ENCODE assay signal across 13 cellular contexts in the genomic region with DNA sequence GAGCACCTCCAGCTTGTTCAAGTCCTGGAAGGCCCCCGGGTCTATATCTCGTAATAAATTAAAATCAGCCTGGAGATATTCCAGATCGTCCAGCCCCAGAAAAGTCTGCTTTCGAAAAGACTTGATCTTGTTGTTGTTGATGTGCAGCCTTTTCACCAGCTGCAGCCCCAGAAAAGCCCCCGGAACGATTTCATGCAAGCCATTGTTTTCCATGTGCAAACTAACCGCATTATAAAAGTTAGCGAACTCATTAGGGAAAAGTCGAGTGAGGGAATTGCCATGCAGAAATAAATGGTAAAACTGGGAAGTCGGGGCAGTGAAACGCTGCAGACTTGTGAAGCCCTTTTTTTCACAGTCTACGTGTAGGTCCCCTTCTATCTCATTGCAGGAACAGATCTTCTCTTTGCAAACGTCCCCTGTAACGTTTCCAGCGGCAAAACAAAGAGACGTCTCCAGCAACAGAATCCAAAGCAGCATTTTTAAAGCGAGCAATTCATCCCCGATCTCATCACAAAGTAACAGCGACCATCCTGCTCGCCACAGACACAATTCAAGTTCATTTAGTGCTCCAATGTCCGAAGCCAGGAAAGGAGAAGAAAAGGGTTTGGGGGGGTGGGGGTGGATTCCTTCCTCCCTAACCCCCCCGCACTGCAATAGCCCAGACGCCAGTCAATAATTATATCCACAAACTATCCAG. TPM values are rescaled to one million over a fixed set of nuclear protein-coding genes. Genes with fewer than 3 reads are reported as not detected.
A peak's percentile ranks its signal among the peaks of the same experiment; 100 is the strongest.
DNase-seq lines count a peak whose midpoint lies in the region; ATAC-seq and TF ChIP-seq lines count a peak whose summit lies in the region.
"Had no signal": no experiment of that assay in that cellular context is flagged by ENCODE, and none has a peak within 500 bp of the region (broad histone marks: within the 10 kb centered on the region; RNA-seq: fewer than 3 reads in every experiment).

No MANE protein-coding gene starts in this region.

- H3K27me3 Mint-ChIP-seq in nephron progenitor cell (ENCODE audit: low read depth, poor library complexity) = peaks cover 90% of the 10 kb centered on the region

- peaks cover 37% of the 10 kb centered on the region for H3K4me1 Mint-ChIP-seq in nephron progenitor cell

- DNase-seq in AG09309 (ENCODE audit: low read depth) (no peak), NCI-H1092 treated with DMSO at 0.1 percent for 48 hours (lab: John Stamatoyannopoulos, UW) (peak; percentile 49), choroid plexus epithelial cell (ENCODE audit: low read depth) (no peak), nephron progenitor cell (no peak), testis (no peak), cerebellum (ENCODE audit: low spot score) (no peak)

- H3K27ac Mint-ChIP-seq in nephron progenitor cell = no peak overlapping the region
- H3K27ac Mint-ChIP-seq: activated CD4-positive, alpha-beta T cell treated with anti-CD3 and anti-CD28 coated beads, Interleukin-2, amount 10 ng/mL, durations not matched to agents 24 days and 14 days; CD4-positive, CD25-positive, alpha-beta regulatory T cell had no signal

- 1 to 3% methylated on average over 23 of the region's 23 CpGs for WGBS in testis, 2 donors

- no peaks in the 10 kb centered on the region for H3K9me3 Mint-ChIP-seq in nephron progenitor cell

- H3K27me3 ChIP-seq in testis = no peaks in the 10 kb centered on the region

- ATAC-seq in HG03342 (IDR thresholded peaks at IDR 0.05; ENCODE audit: unreplicated experiment) = no peak
- no peak for ATAC-seq in HG02852 (IDR thresholded peaks at IDR 0.05; ENCODE audit: unreplicated experiment)

- TF ChIP-seq POLR2A in testis (IDR thresholded peaks at IDR 0.05) = no peak

- H3K4me3 ChIP-seq in AG09309 (ENCODE audit: control insufficient read depth, low read depth, low read length) (peak overlapping the region; percentile 72), choroid plexus epithelial cell (ENCODE audit: low read depth, low read length) (peak overlapping the region; percentile 23), testis (no peak overlapping the region)
- H3K4me3 ChIP-seq: heart left ventricle had no signal

- TF ChIP-seq CTCF in AG09309 (IDR thresholded peaks at IDR 0.05; ENCODE audit: control insufficient read depth, insufficient read depth, low read depth, low read length, missing control alignments) = no peak
- no peak for TF ChIP-seq CTCF in choroid plexus epithelial cell (conservative IDR thresholded peaks at IDR 0.05; ENCODE audit: low read depth, low read length)
- TF ChIP-seq CTCF in nephron progenitor cell (IDR thresholded peaks at IDR 0.05) = no peak
- no peak for TF ChIP-seq CTCF in testis (IDR thresholded peaks at IDR 0.05)

- no peaks in the 10 kb centered on the region for H3K36me3 ChIP-seq in testis (ENCODE audit: low read depth, missing control alignments)
- H3K36me3 ChIP-seq: heart left ventricle had no signal

- peak overlapping the region; percentile 86 for H3K4me3 Mint-ChIP-seq in nephron progenitor cell
- H3K4me3 Mint-ChIP-seq: activated CD4-positive, alpha-beta T cell treated with anti-CD3 and anti-CD28 coated beads, Interleukin-2, amount 10 ng/mL, durations not matched to agents 24 days and 14 days; CD4-positive, CD25-positive, alpha-beta regulatory T cell had no signal

- H3K9me3 ChIP-seq in testis = no peaks in the 10 kb centered on the region
- H3K9me3 ChIP-seq: heart left ventricle had no signal

- H3K36me3 Mint-ChIP-seq in nephron progenitor cell (ENCODE audit: low read depth) = no peaks in the 10 kb centered on the region
- H3K36me3 Mint-ChIP-seq: CD4-positive, CD25-positive, alpha-beta regulatory T cell had no signal

- H3K4me1 ChIP-seq in testis = peaks cover 5% of the 10 kb centered on the region
- H3K4me1 ChIP-seq: heart left ventricle had no signal

- intact Hi-C loops in testis (cut with DNase I; ENCODE audit: low total_unique reads) = no loop called here

- H3K27ac ChIP-seq in testis = no peak overlapping the region
- H3K27ac ChIP-seq: heart left ventricle had no signal

RNA-seq across cellular contexts. Expression of a gene that starts 1.1 kb away (rescaled TPM):
- total RNA-seq in testis = under 1 TPM; 0.06 to 0.08 TPM
- polyA plus RNA-seq in testis (ENCODE audit: insufficient read depth, low read depth, low replicate concordance) = 0.08 TPM
- total RNA-seq in cerebellum = 11.0 TPM
- total RNA-seq: activated CD4-positive, alpha-beta T cell treated with anti-CD3 and anti-CD28 coated beads, Interleukin-2, amount 10 ng/mL, durations not matched to agents 24 days and 14 days; CD4-positive, CD25-positive, alpha-beta regulatory T cell; dermis microvascular lymphatic vessel endothelial cell; heart left ventricle; mononuclear cell had no signal
- polyA plus RNA-seq: CD4-positive, CD25-positive, alpha-beta regulatory T cell; heart left ventricle had no signal

Comparison
In these comparisons a context has a peak if more than half of its experiments do, and no peak if none do; other contexts are left out.
1. H3K4me3 ChIP-seq: peak in AG09309 (single experiment) and choroid plexus epithelial cell (single experiment); none in testis (0 of 2).
2. RNA of a gene that starts 1.1 kb away (total RNA-seq): 11.0 TPM in cerebellum (single experiment); 0.06 to 0.08 TPM in testis; every median in the first group is over 10 times any median in the second.